In genomic region chr1:6248798-6249731, GRCh38 we compare ENCODE assay signal across 12 cellular contexts. TPM values are rescaled to one million over a fixed set of nuclear protein-coding genes. Genes with fewer than 3 reads are reported as not detected.
DNase-seq lines count a peak whose midpoint lies in the region; ATAC-seq and TF ChIP-seq lines count a peak whose summit lies in the region.
"Had no signal": no experiment of that assay in that cellular context is flagged by ENCODE, and none has a peak within 500 bp of the region (broad histone marks: within the 10 kb centered on the region; RNA-seq: fewer than 3 reads in every experiment).

No MANE protein-coding gene starts in this region.

- intact Hi-C loops in ascending aorta (cut with DNase I) = loop anchor here (5.0 kb wide), 2 partner anchors 113 to 197 kb away; no protein-coding TSS in a partner anchor
- intact Hi-C loops in stomach (cut with DNase I; ENCODE audit: low total_unique reads) = loop anchor here (5.0 to 10.0 kb wide), 3 partner anchors 93 to 194 kb away; no protein-coding TSS in a partner anchor

- no peaks in the 10 kb centered on the region for H3K9me3 ChIP-seq in ascending aorta
- no peaks in the 10 kb centered on the region for H3K9me3 ChIP-seq in stomach
- H3K9me3 ChIP-seq: pancreas had no signal

- DNase-seq in DMS53 (lab: John Stamatoyannopoulos, UW) = peak; percentile 65
- no peak for DNase-seq in DMS53 treated with DMSO at 0.1 percent for 48 hours (lab: John Stamatoyannopoulos, UW; ENCODE audit: unreplicated experiment)
- no peak for DNase-seq in ascending aorta (ENCODE audit: low spot score in 2 of 2)
- peak; percentile 78 for DNase-seq in iPS-NIHi11 (ENCODE audit: low spot score)
- DNase-seq in stomach = no peak
- no peak for DNase-seq in NCI-H1436 (lab: John Stamatoyannopoulos, UW)
- DNase-seq in GM19238 (ENCODE audit: insufficient read length, low spot score) = no peak
- DNase-seq: activated T-cell treated with anti-CD3 and anti-CD28 coated beads for 4 hours had no signal

- no peak for ATAC-seq in GM18505 (IDR thresholded peaks at IDR 0.05; ENCODE audit: unreplicated experiment)
- ATAC-seq: pancreas had no signal

- peaks cover 24% of the 10 kb centered on the region for H3K27me3 ChIP-seq in ascending aorta
- peaks cover 15 to 88% (median 58%) of the 10 kb centered on the region in 3 donors for H3K27me3 ChIP-seq in stomach

- TF ChIP-seq CTCF in ascending aorta (IDR thresholded peaks at IDR 0.05) (no peak), stomach (IDR thresholded peaks at IDR 0.05) (no peak)

- H3K4me1 ChIP-seq in ascending aorta (peaks cover 0 to 4% of the 10 kb centered on the region in 2 donors), stomach (peaks cover 22 to 42% (median 40%) of the 10 kb centered on the region in 4 donors)
- H3K4me1 ChIP-seq: pancreas had no signal

- WGBS in stomach, 5 donors = 7 to 33% (median 9%) methylated on average over 15 to 95 of the region's 98 CpGs

- no peak for TF ChIP-seq EP300 in stomach (IDR thresholded peaks at IDR 0.05)

- no peak overlapping the region for H3K27ac ChIP-seq in ascending aorta
- no peak overlapping the region for H3K27ac ChIP-seq in stomach
- H3K27ac ChIP-seq: 22Rv1, pancreas had no signal

- no peak for TF ChIP-seq POLR2A in stomach (IDR thresholded peaks at IDR 0.05)
- TF ChIP-seq POLR2A in GM18505 (IDR thresholded peaks at IDR 0.05; ENCODE audit: borderline replicate concordance, extremely low read depth, insufficient read depth, insufficient read length) = no peak

- H3K36me3 ChIP-seq in ascending aorta = no peaks in the 10 kb centered on the region
- H3K36me3 ChIP-seq in stomach = peaks cover 0 to 15% (median 7%) of the 10 kb centered on the region in 4 donors
- H3K36me3 ChIP-seq: pancreas had no signal

- peak overlapping the region; percentile 4 to 10 for H3K4me3 ChIP-seq in ascending aorta
- H3K4me3 ChIP-seq in stomach = peak overlapping the region in 3 of 4 donors; percentile 1 to 36 (median 8)
- H3K4me3 ChIP-seq: pancreas had no signal

RNA-seq across cellular contexts. Expression of gene HES3, which starts 5.1 kb away (rescaled TPM):
- total RNA-seq in ascending aorta = not detected
- not detected for total RNA-seq in stomach
- not detected for polyA plus RNA-seq in stomach
- total RNA-seq: M059J, pancreas had no signal
- polyA plus RNA-seq: pancreas had no signal

RNA-seq across cellular contexts. Expression of gene GPR153, which starts 11.8 kb away (rescaled TPM):
- total RNA-seq in ascending aorta = 24.3 TPM
- 10 to 100 TPM in 1 of 5 donors, 1 to 10 TPM in 4; 1.8 to 63.1 (median 3.6) TPM for total RNA-seq in stomach
- polyA plus RNA-seq in stomach = 1 to 10 TPM; 2.2 to 3.1 (median 2.6) TPM

RNA-seq across cellular contexts. Expression of gene ICMT, which starts 13.3 kb away (rescaled TPM):
- total RNA-seq in ascending aorta (96.7 TPM), stomach (10 to 100 TPM; 16.3 to 67.9 (median 35.2) TPM)
- polyA plus RNA-seq in stomach = 10 to 100 TPM in 2 of 3 donors, 1 to 10 TPM in 1; 9.9 to 15.9 (median 14.6) TPM

RNA-seq across cellular contexts. Expression of gene RNF207, which starts 43.1 kb away (rescaled TPM):
- 81.1 TPM for total RNA-seq in ascending aorta
- total RNA-seq in stomach = 100 to 1,000 TPM in 1 of 5 donors, 10 to 100 TPM in 4; 11.9 to 112 (median 69.4) TPM
- 10 to 100 TPM in 1 of 3 donors, 1 to 10 TPM in 2; 1.5 to 17.5 (median 3.9) TPM for polyA plus RNA-seq in stomach

RNA-seq across cellular contexts. Expression of gene RPL22, which starts 49.7 kb away (rescaled TPM):
- 88.8 TPM for total RNA-seq in ascending aorta
- 100 to 1,000 TPM; 103 to 301 (median 166) TPM for total RNA-seq in stomach
- 100 to 1,000 TPM; 343 to 718 (median 413) TPM for polyA plus RNA-seq in stomach

Comparison
In these comparisons a context has a peak if more than half of its experiments do, and no peak if none do; other contexts are left out.
1. DNase-seq: peak in DMS53 (single experiment) and iPS-NIHi11 (single experiment); none in DMS53 treated with DMSO at 0.1 percent for 48 hours (single experiment), ascending aorta (0 of 2), stomach (single experiment), NCI-H1436 (single experiment) and GM19238 (single experiment).